ENCODE assay signal across 28 cellular contexts in genomic region chr16:37511-37910, GRCh38. TPM values are rescaled to one million over a fixed set of nuclear protein-coding genes. Genes with fewer than 3 reads are reported as not detected.
A peak's percentile ranks its signal among the peaks of the same experiment; 100 is the strongest.
DNase-seq lines count a peak whose midpoint lies in the region; ATAC-seq, FAIRE-seq and TF ChIP-seq lines count a peak whose summit lies in the region.
"Had no signal": no experiment of that assay in that cellular context is flagged by ENCODE, and none has a peak within 500 bp of the region (broad histone marks: within the 10 kb centered on the region; RNA-seq: fewer than 3 reads in every experiment).

No MANE protein-coding gene starts in this region.

- H3K4me3 ChIP-seq in BLaER1, result no peak overlapping the region
- no peak overlapping the region for H3K4me3 ChIP-seq in mesenchymal stem cell (ENCODE audit: insufficient read depth in 1 of 2, low read depth in 1 of 2, low read length in 2 of 2)
- no peak overlapping the region for H3K4me3 ChIP-seq in HepG2 (replicated peaks in 1 of 3; ENCODE audit: insufficient read depth in 1 of 3, low read depth in 2 of 3, low read length in 3 of 3)
- H3K4me3 ChIP-seq: A549, cardiac muscle cell, lung, sigmoid colon had no signal

- peaks cover 36% of the 10 kb centered on the region for H3K36me3 ChIP-seq in BLaER1
- H3K36me3 ChIP-seq in mesenchymal stem cell (ENCODE audit: control insufficient read depth in 1 of 2, insufficient read depth in 2 of 2, low read depth in 1 of 2, low read length in 2 of 2), result peaks cover 0 to 26% of the 10 kb centered on the region in 2 experiments
- H3K36me3 ChIP-seq in HepG2 (replicated peaks in 1 of 2; ENCODE audit: control insufficient read depth in 1 of 2, insufficient read depth in 2 of 2, low read length in 2 of 2), result peaks cover under 1 to 3% of the 10 kb centered on the region in 2 experiments; a peak in 1 of 5 replicates
- H3K36me3 ChIP-seq: cardiac muscle cell, sigmoid colon had no signal

- no peak overlapping the region for H2AK5ac ChIP-seq in mesenchymal stem cell (ENCODE audit: low read length, severe bottlenecking)

- no peak overlapping the region for H3K14ac ChIP-seq in mesenchymal stem cell (ENCODE audit: low read length in 2 of 2)

- no peaks in the 10 kb centered on the region for H3K79me2 ChIP-seq in HepG2 (ENCODE audit: insufficient read depth, low read length)
- H3K79me2 ChIP-seq: parathyroid adenoma had no signal

- no peak overlapping the region for H2BK5ac ChIP-seq in mesenchymal stem cell (ENCODE audit: low read depth, low read length, poor library complexity, severe bottlenecking)

- no peak overlapping the region for H2BK15ac ChIP-seq in mesenchymal stem cell (ENCODE audit: low read depth, poor library complexity, severe bottlenecking)

- H3K4me1 ChIP-seq in BLaER1 (peaks cover 75% of the 10 kb centered on the region), mesenchymal stem cell (ENCODE audit: control insufficient read depth, insufficient read depth, low read depth, low read length) (peaks cover 8% of the 10 kb centered on the region), HepG2 (ENCODE audit: insufficient read depth, low read length) (peaks cover 13% of the 10 kb centered on the region)
- H3K4me1 ChIP-seq: A549, foreskin keratinocyte, parathyroid adenoma, sigmoid colon had no signal

- intact Hi-C loops in HepG2 (cut with micrococcal nuclease; ENCODE audit: unreplicated experiment), result no loop called here

- H3K9me3 ChIP-seq in BLaER1, result peaks cover 5% of the 10 kb centered on the region
- H3K9me3 ChIP-seq in mesenchymal stem cell (ENCODE audit: control insufficient read depth, low read length), result no peaks in the 10 kb centered on the region
- H3K9me3 ChIP-seq in HepG2 (ENCODE audit: low read length), result no peaks in the 10 kb centered on the region
- H3K9me3 ChIP-seq: A549, sigmoid colon had no signal

- H2BK12ac ChIP-seq in mesenchymal stem cell (ENCODE audit: low read length in 2 of 2), result no peak overlapping the region

- DNase-seq in MV-4-11 (lab: John Stamatoyannopoulos, UW) (peak; percentile 59), amniotic epithelial cell (ENCODE audit: low read depth) (peak; percentile 18), mesenchymal stem cell (peak; percentile 36), HepG2 (ENCODE audit: low spot score) (no peak), DMS79 (lab: John Stamatoyannopoulos, UW) (no peak), COR-L47 (lab: John Stamatoyannopoulos, UW) (no peak)
- DNase-seq: activated CD4-positive, alpha-beta memory T cell treated with anti-CD3 and anti-CD28 coated beads, Interleukin-2, amount 10 ng/mL, durations not matched to agents 7 days and 5 days; activated naive CD4-positive, alpha-beta T cell; CD8-positive, alpha-beta memory T cell; DMS79 treated with DMSO at 0.1 percent for 48 hours; foreskin keratinocyte; hippocampal formation; naive thymus-derived CD4-positive, alpha-beta T cell; NCI-H146; NCI-H2171 treated with DMSO at 0.1 percent for 48 hours; NCI-H69; SHP77 treated with DMSO at 0.1 percent for 48 hours; sigmoid colon had no signal

- no peak for TF ChIP-seq CTCF in HepG2 (CRISPR knock-in tag; IDR thresholded peaks at IDR 0.05)

- no peak overlapping the region for H2BK120ac ChIP-seq in mesenchymal stem cell (ENCODE audit: low read depth, low read length)

- no TSS peak for BruUV-seq in HepG2 (replicated peaks; lab: Mats Ljungman, UMichigan)

- peak overlapping the region; percentile 81 for H3K4me2 ChIP-seq in BLaER1
- no peak overlapping the region for H3K4me2 ChIP-seq in mesenchymal stem cell (ENCODE audit: low read length, poor library complexity, severe bottlenecking)
- no peak overlapping the region for H3K4me2 ChIP-seq in HepG2 (ENCODE audit: low read depth, low read length)
- H3K4me2 ChIP-seq: A549 had no signal

- no peaks in the 10 kb centered on the region for H3K27me3 ChIP-seq in BLaER1
- H3K27me3 ChIP-seq in mesenchymal stem cell (ENCODE audit: control insufficient read depth in 1 of 2, insufficient read depth in 1 of 2, low read length in 2 of 2), result no peaks in the 10 kb centered on the region
- no peaks in the 10 kb centered on the region for H3K27me3 ChIP-seq in HepG2 (ENCODE audit: control insufficient read depth in 1 of 2, insufficient read depth in 2 of 2, low read length in 2 of 2)
- H3K27me3 ChIP-seq: cardiac muscle cell, foreskin keratinocyte, sigmoid colon had no signal

- H3K27ac ChIP-seq in BLaER1 (0 out of 2 replicates have a peak overlapping the region, but pooled peaks have one; percentile 31), mesenchymal stem cell (ENCODE audit: low read length, poor library complexity, severe bottlenecking) (no peak overlapping the region), HepG2 (ENCODE audit: extremely low read length, insufficient read depth, low read length) (no peak overlapping the region)
- H3K27ac ChIP-seq: A549, cardiac muscle cell, foreskin keratinocyte, parathyroid adenoma, sigmoid colon, VCaP had no signal

- in situ Hi-C loops in HepG2 (cut with HindIII; ENCODE audit: extremely low pct_ligation_motif_present, low pct_unique_long_range_greater_than_20kb), result no loop called here

- no peak for FAIRE-seq in HepG2 (lab: Jason Lieb, UNC)
- FAIRE-seq: A549, endothelial cell of umbilical vein, H54, keratinocyte had no signal

- H4K20me1 ChIP-seq in BLaER1 (no peaks in the 10 kb centered on the region), HepG2 (ENCODE audit: insufficient read depth, low read length) (no peaks in the 10 kb centered on the region)

- H3K4ac ChIP-seq in mesenchymal stem cell (ENCODE audit: low read depth in 1 of 2, low read length in 2 of 2), result no peak overlapping the region

- CTCF ChIA-PET in HepG2 (lab: Yijun Ruan, JAX; ENCODE audit: low intra/inter-chr PET ratio, low total read pairs), result no interaction called here

- TF ChIP-seq EP300 in HepG2 (IDR thresholded peaks at IDR 0.05; ENCODE audit: low read depth in 2 of 2, low read length in 2 of 2) (no peak), HepG2 (CRISPR knock-in tag; IDR thresholded peaks at IDR 0.05; ENCODE audit: borderline replicate concordance) (no peak)

- H3K9ac ChIP-seq in BLaER1, result no peak overlapping the region
- no peak overlapping the region for H3K9ac ChIP-seq in mesenchymal stem cell (ENCODE audit: low read length)
- no peak overlapping the region for H3K9ac ChIP-seq in HepG2 (ENCODE audit: insufficient read depth, low read depth, low read length)
- H3K9ac ChIP-seq: parathyroid adenoma had no signal

- H3K23ac ChIP-seq in mesenchymal stem cell (ENCODE audit: low read length in 2 of 2), result no peak overlapping the region

- ATAC-seq in HepG2 (no peak), GM19395 (IDR thresholded peaks at IDR 0.05; ENCODE audit: unreplicated experiment) (no peak)
- ATAC-seq: A549; foreskin keratinocyte; naive thymus-derived CD4-positive, alpha-beta T cell had no signal

- H4K8ac ChIP-seq in mesenchymal stem cell (ENCODE audit: low read length), result peak overlapping the region; percentile 32

- no peak for TF ChIP-seq POLR2A in HepG2 (IDR thresholded peaks at IDR 0.05; ENCODE audit: insufficient read depth in 1 of 2, low read depth in 2 of 2, low read length in 2 of 2)

- no peak overlapping the region for H2AFZ ChIP-seq in mesenchymal stem cell (ENCODE audit: low read depth, low read length)
- H2AFZ ChIP-seq in HepG2 (ENCODE audit: low read length), result no peak overlapping the region
- H2AFZ ChIP-seq: parathyroid adenoma had no signal

- H3K79me1 ChIP-seq in mesenchymal stem cell (replicated peaks; ENCODE audit: low read length, poor library complexity, severe bottlenecking), result peaks cover 2% of the 10 kb centered on the region

- TF ChIP-seq RAD21 in HepG2 (CRISPR knock-in tag; IDR thresholded peaks at IDR 0.05), result no peak

- H4K91ac ChIP-seq in mesenchymal stem cell (ENCODE audit: low read length), result no peak overlapping the region

- 90% methylated on average over 2 of the region's 5 CpGs for WGBS in mesenchymal stem cell
- WGBS in HepG2 (ENCODE audit: low lambda C conversion rate), result 98% methylated on average over 4 of the region's 5 CpGs

- H3K18ac ChIP-seq in mesenchymal stem cell (ENCODE audit: low read depth in 1 of 2, low read length in 2 of 2), result no peak overlapping the region

- POLR2A ChIA-PET in HepG2 (lab: Yijun Ruan, JAX), result no interaction called here

RNA-seq across cellular contexts. Expression of gene POLR3K, which starts 15.9 kb away (rescaled TPM):
- polyA plus RNA-seq in mesenchymal stem cell (2013, experiment 1 of 2), result 8.4 TPM
- polyA plus RNA-seq in mesenchymal stem cell (2013, experiment 2 of 2), result 8.7 TPM
- 18.8 and 22.4 TPM in 2 replicates for total RNA-seq in HepG2 (2016; rRNA removed; fragmentation: Illumina TruSeq; extraction: Trizol)
- total RNA-seq in HepG2 (2016; cell fraction: cytosol; rRNA removed; fragmentation: Illumina TruSeq; extraction: Trizol; ENCODE audit: low read depth), result 10.0 and 10.3 TPM in 2 replicates
- 19.8 and 23.7 TPM in 2 replicates for total RNA-seq in HepG2 (2016; cell fraction: insoluble cytoplasmic fraction; rRNA removed; fragmentation: Illumina TruSeq; extraction: Trizol)
- total RNA-seq in HepG2 (2016; cell fraction: membrane; rRNA removed; fragmentation: Illumina TruSeq; extraction: Trizol), result 11.2 and 12.8 TPM in 2 replicates
- 8.8 and 11.3 TPM in 2 replicates for total RNA-seq in HepG2 (2016; cell fraction: nucleus; rRNA removed; fragmentation: Illumina TruSeq; extraction: Trizol)
- 14.8 TPM in 2 replicates for polyA plus RNA-seq in HepG2 (2011; rRNA removed)
- polyA plus RNA-seq in HepG2 (2011; cell fraction: cytosol; rRNA removed), result 22.5 and 26.6 TPM in 2 replicates
- 10.5 and 11.1 TPM in 2 replicates for polyA plus RNA-seq in HepG2 (2011; cell fraction: nucleus; rRNA removed)
- polyA plus RNA-seq in HepG2 (2012), result 14.3 and 17.5 TPM in 2 replicates
- 9.1 and 9.8 TPM in 2 replicates for polyA plus RNA-seq in HepG2 (2016; cell fraction: cytosol; fragmentation: Illumina TruSeq; extraction: Trizol; ENCODE audit: low read depth)
- polyA plus RNA-seq in HepG2 (2016; cell fraction: insoluble cytoplasmic fraction; fragmentation: Illumina TruSeq; extraction: Trizol; ENCODE audit: low read depth), result 34.2 and 38.7 TPM in 2 replicates
- polyA plus RNA-seq in HepG2 (2016; cell fraction: membrane; fragmentation: Illumina TruSeq; extraction: Trizol; ENCODE audit: low read depth), result 11.8 and 11.9 TPM in 2 replicates
- polyA plus RNA-seq in HepG2 (2016; cell fraction: nucleus; fragmentation: Illumina TruSeq; extraction: Trizol; ENCODE audit: insufficient read depth, low read depth), result 18.2 and 22.9 TPM in 2 replicates
- polyA minus RNA-seq in HepG2 (2011; rRNA and poly(A)+ RNA removed; ENCODE audit: low replicate concordance), result 15.9 and 48.0 TPM in 2 replicates
- polyA minus RNA-seq in HepG2 (2011; cell fraction: cytosol; rRNA and poly(A)+ RNA removed), result 5.5 and 7.7 TPM in 2 replicates
- polyA minus RNA-seq in HepG2 (2011; cell fraction: nucleus; rRNA and poly(A)+ RNA removed), result 8.8 and 10.9 TPM in 2 replicates

RNA-seq across cellular contexts. Expression of gene SNRNP25, which starts 16.1 kb away (rescaled TPM):
- 22.6 TPM for polyA plus RNA-seq in mesenchymal stem cell (2013, experiment 1 of 2)
- polyA plus RNA-seq in mesenchymal stem cell (2013, experiment 2 of 2), result 24.2 TPM
- 97.4 and 103 TPM in 2 replicates for total RNA-seq in HepG2 (2016; rRNA removed; fragmentation: Illumina TruSeq; extraction: Trizol)
- total RNA-seq in HepG2 (2016; cell fraction: cytosol; rRNA removed; fragmentation: Illumina TruSeq; extraction: Trizol; ENCODE audit: low read depth), result 131 and 159 TPM in 2 replicates
- total RNA-seq in HepG2 (2016; cell fraction: insoluble cytoplasmic fraction; rRNA removed; fragmentation: Illumina TruSeq; extraction: Trizol), result 98.3 and 99.2 TPM in 2 replicates
- 209 and 211 TPM in 2 replicates for total RNA-seq in HepG2 (2016; cell fraction: membrane; rRNA removed; fragmentation: Illumina TruSeq; extraction: Trizol)
- total RNA-seq in HepG2 (2016; cell fraction: nucleus; rRNA removed; fragmentation: Illumina TruSeq; extraction: Trizol), result 35.7 and 35.9 TPM in 2 replicates
- polyA plus RNA-seq in HepG2 (2011; rRNA removed), result 26.5 and 34.1 TPM in 2 replicates
- 30.0 and 42.1 TPM in 2 replicates for polyA plus RNA-seq in HepG2 (2011; cell fraction: cytosol; rRNA removed)
- 14.5 and 15.2 TPM in 2 replicates for polyA plus RNA-seq in HepG2 (2011; cell fraction: nucleus; rRNA removed)
- polyA plus RNA-seq in HepG2 (2012), result 20.6 and 26.4 TPM in 2 replicates
- polyA plus RNA-seq in HepG2 (2016; cell fraction: cytosol; fragmentation: Illumina TruSeq; extraction: Trizol; ENCODE audit: low read depth), result 174 and 209 TPM in 2 replicates
- polyA plus RNA-seq in HepG2 (2016; cell fraction: insoluble cytoplasmic fraction; fragmentation: Illumina TruSeq; extraction: Trizol; ENCODE audit: low read depth), result 104 and 113 TPM in 2 replicates
- polyA plus RNA-seq in HepG2 (2016; cell fraction: membrane; fragmentation: Illumina TruSeq; extraction: Trizol; ENCODE audit: low read depth), result 222 and 223 TPM in 2 replicates
- polyA plus RNA-seq in HepG2 (2016; cell fraction: nucleus; fragmentation: Illumina TruSeq; extraction: Trizol; ENCODE audit: insufficient read depth, low read depth), result 66.9 and 75.9 TPM in 2 replicates
- polyA minus RNA-seq in HepG2 (2011; rRNA and poly(A)+ RNA removed; ENCODE audit: low replicate concordance), result 12.7 and 34.1 TPM in 2 replicates
- polyA minus RNA-seq in HepG2 (2011; cell fraction: cytosol; rRNA and poly(A)+ RNA removed), result 4.7 and 7.8 TPM in 2 replicates
- polyA minus RNA-seq in HepG2 (2011; cell fraction: nucleus; rRNA and poly(A)+ RNA removed), result 7.2 and 9.5 TPM in 2 replicates

RNA-seq across cellular contexts. Expression of gene RHBDF1, which starts 34.9 kb away (rescaled TPM):
- 73.8 TPM for polyA plus RNA-seq in mesenchymal stem cell (2013, experiment 1 of 2)
- polyA plus RNA-seq in mesenchymal stem cell (2013, experiment 2 of 2), result 69.6 TPM
- 1.8 and 5.4 TPM in 2 replicates for total RNA-seq in HepG2 (2016; rRNA removed; fragmentation: Illumina TruSeq; extraction: Trizol)
- 0.81 and 1.8 TPM in 2 replicates for total RNA-seq in HepG2 (2016; cell fraction: cytosol; rRNA removed; fragmentation: Illumina TruSeq; extraction: Trizol; ENCODE audit: low read depth)
- 1.4 and 5.9 TPM in 2 replicates for total RNA-seq in HepG2 (2016; cell fraction: insoluble cytoplasmic fraction; rRNA removed; fragmentation: Illumina TruSeq; extraction: Trizol)
- 0.96 and 1.5 TPM in 2 replicates for total RNA-seq in HepG2 (2016; cell fraction: membrane; rRNA removed; fragmentation: Illumina TruSeq; extraction: Trizol)
- total RNA-seq in HepG2 (2016; cell fraction: nucleus; rRNA removed; fragmentation: Illumina TruSeq; extraction: Trizol), result 6.4 and 8.4 TPM in 2 replicates
- polyA plus RNA-seq in HepG2 (2011; rRNA removed), result 26.9 and 28.1 TPM in 2 replicates
- polyA plus RNA-seq in HepG2 (2011; cell fraction: cytosol; rRNA removed), result 8.5 and 9.9 TPM in 2 replicates
- polyA plus RNA-seq in HepG2 (2011; cell fraction: nucleus; rRNA removed), result 199 and 238 TPM in 2 replicates
- polyA plus RNA-seq in HepG2 (2012), result 4.3 and 9.2 TPM in 2 replicates
- 0.72 and 0.88 TPM in 2 replicates for polyA plus RNA-seq in HepG2 (2016; cell fraction: cytosol; fragmentation: Illumina TruSeq; extraction: Trizol; ENCODE audit: low read depth)
- 1.7 and 2.1 TPM in 2 replicates for polyA plus RNA-seq in HepG2 (2016; cell fraction: insoluble cytoplasmic fraction; fragmentation: Illumina TruSeq; extraction: Trizol; ENCODE audit: low read depth)
- polyA plus RNA-seq in HepG2 (2016; cell fraction: membrane; fragmentation: Illumina TruSeq; extraction: Trizol; ENCODE audit: low read depth), result 1.1 and 1.3 TPM in 2 replicates
- 26.0 and 29.9 TPM in 2 replicates for polyA plus RNA-seq in HepG2 (2016; cell fraction: nucleus; fragmentation: Illumina TruSeq; extraction: Trizol; ENCODE audit: insufficient read depth, low read depth)
- 10.2 and 17.2 TPM in 2 replicates for polyA minus RNA-seq in HepG2 (2011; rRNA and poly(A)+ RNA removed; ENCODE audit: low replicate concordance)
- 4.0 and 4.5 TPM in 2 replicates for polyA minus RNA-seq in HepG2 (2011; cell fraction: cytosol; rRNA and poly(A)+ RNA removed)
- 18.3 and 18.5 TPM in 2 replicates for polyA minus RNA-seq in HepG2 (2011; cell fraction: nucleus; rRNA and poly(A)+ RNA removed)
- polyA plus RNA-seq: CD8-positive, alpha-beta memory T cell; naive thymus-derived CD4-positive, alpha-beta T cell had no signal

RNA-seq across cellular contexts. Expression of gene MPG, which starts 40.5 kb away (rescaled TPM):
- polyA plus RNA-seq in mesenchymal stem cell (2013, experiment 1 of 2), result 156 TPM
- polyA plus RNA-seq in mesenchymal stem cell (2013, experiment 2 of 2), result 156 TPM
- total RNA-seq in HepG2 (2016; rRNA removed; fragmentation: Illumina TruSeq; extraction: Trizol), result 56.4 and 62.5 TPM in 2 replicates
- 46.3 and 53.1 TPM in 2 replicates for total RNA-seq in HepG2 (2016; cell fraction: cytosol; rRNA removed; fragmentation: Illumina TruSeq; extraction: Trizol; ENCODE audit: low read depth)
- 55.9 and 64.7 TPM in 2 replicates for total RNA-seq in HepG2 (2016; cell fraction: insoluble cytoplasmic fraction; rRNA removed; fragmentation: Illumina TruSeq; extraction: Trizol)
- total RNA-seq in HepG2 (2016; cell fraction: membrane; rRNA removed; fragmentation: Illumina TruSeq; extraction: Trizol), result 57.4 and 76.0 TPM in 2 replicates
- 33.2 and 35.5 TPM in 2 replicates for total RNA-seq in HepG2 (2016; cell fraction: nucleus; rRNA removed; fragmentation: Illumina TruSeq; extraction: Trizol)
- polyA plus RNA-seq in HepG2 (2011; rRNA removed), result 59.1 and 74.2 TPM in 2 replicates
- 62.1 and 108 TPM in 2 replicates for polyA plus RNA-seq in HepG2 (2011; cell fraction: cytosol; rRNA removed)
- 58.8 and 62.5 TPM in 2 replicates for polyA plus RNA-seq in HepG2 (2011; cell fraction: nucleus; rRNA removed)
- polyA plus RNA-seq in HepG2 (2012), result 30.3 and 43.2 TPM in 2 replicates
- 53.6 and 59.3 TPM in 2 replicates for polyA plus RNA-seq in HepG2 (2016; cell fraction: cytosol; fragmentation: Illumina TruSeq; extraction: Trizol; ENCODE audit: low read depth)
- polyA plus RNA-seq in HepG2 (2016; cell fraction: insoluble cytoplasmic fraction; fragmentation: Illumina TruSeq; extraction: Trizol; ENCODE audit: low read depth), result 53.6 and 58.3 TPM in 2 replicates
- 56.7 and 61.4 TPM in 2 replicates for polyA plus RNA-seq in HepG2 (2016; cell fraction: membrane; fragmentation: Illumina TruSeq; extraction: Trizol; ENCODE audit: low read depth)
- polyA plus RNA-seq in HepG2 (2016; cell fraction: nucleus; fragmentation: Illumina TruSeq; extraction: Trizol; ENCODE audit: insufficient read depth, low read depth), result 53.3 and 60.6 TPM in 2 replicates
- polyA minus RNA-seq in HepG2 (2011; rRNA and poly(A)+ RNA removed; ENCODE audit: low replicate concordance), result 22.4 and 34.8 TPM in 2 replicates
- polyA minus RNA-seq in HepG2 (2011; cell fraction: cytosol; rRNA and poly(A)+ RNA removed), result 27.0 and 35.2 TPM in 2 replicates
- polyA minus RNA-seq in HepG2 (2011; cell fraction: nucleus; rRNA and poly(A)+ RNA removed), result 5.8 and 10.3 TPM in 2 replicates

Comparison
In these comparisons a context has a peak if more than half of its experiments do, and no peak if none do; other contexts are left out.
1. DNase-seq: peak in MV-4-11 (single experiment), amniotic epithelial cell (single experiment) and mesenchymal stem cell (single experiment); none in HepG2 (single experiment), DMS79 (single experiment) and COR-L47 (single experiment).